Comparison of ENCODE assay signal across 14 cellular contexts in the genomic region with DNA sequence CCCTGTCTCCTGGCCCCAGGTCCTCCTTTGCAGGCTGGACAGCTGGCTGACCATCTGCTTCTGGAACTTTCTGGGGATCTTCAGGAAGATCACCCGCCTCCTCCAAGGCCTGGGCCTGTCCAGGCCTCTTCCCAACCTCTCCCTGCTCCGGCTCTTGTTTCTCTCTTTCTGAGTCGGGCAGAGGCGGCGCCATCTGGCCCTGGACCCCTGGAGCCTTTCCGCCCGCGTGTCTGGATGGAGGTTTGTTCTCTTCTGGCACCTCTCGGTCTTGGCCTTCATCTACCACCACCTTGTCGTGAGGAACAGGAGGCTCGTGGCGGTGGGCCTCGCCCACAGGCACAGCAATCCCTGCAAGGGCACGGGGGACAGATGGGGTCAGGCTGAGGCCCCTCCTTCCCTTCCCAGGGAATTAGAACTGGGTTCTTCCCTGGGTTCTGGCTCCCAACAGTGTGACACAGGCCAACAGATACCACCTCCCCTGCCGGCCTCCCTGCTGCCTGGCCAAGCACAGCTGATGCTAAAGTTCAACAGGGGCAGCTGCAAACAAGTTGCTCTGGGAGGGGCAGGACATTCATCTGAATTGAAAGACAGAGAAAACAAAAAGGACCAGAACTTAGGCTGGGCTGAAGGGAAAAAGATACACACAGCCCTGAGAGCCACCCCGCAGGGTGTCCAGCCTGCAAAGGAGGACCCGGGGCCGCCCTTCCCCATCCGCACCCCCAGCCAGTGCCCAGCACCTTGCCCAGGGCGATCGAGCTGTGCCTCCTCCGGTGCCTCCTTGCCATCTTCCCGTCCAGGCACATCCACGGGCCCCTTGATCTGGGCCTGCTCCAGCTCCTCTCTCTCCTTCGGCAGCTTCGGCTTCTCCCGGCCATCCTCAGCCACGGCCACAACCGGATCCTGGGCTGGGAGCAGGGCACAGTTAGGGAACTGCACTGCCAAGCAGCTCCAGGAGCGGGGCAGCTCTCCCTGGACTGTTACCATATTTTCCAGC. TPM values are rescaled to one million over a fixed set of nuclear protein-coding genes. Genes with fewer than 3 reads are reported as not detected.
DNase-seq lines count a peak whose midpoint lies in the region; ATAC-seq and TF ChIP-seq lines count a peak whose summit lies in the region.
"Had no signal": no experiment of that assay in that cellular context is flagged by ENCODE, and none has a peak within 500 bp of the region (broad histone marks: within the 10 kb centered on the region; RNA-seq: fewer than 3 reads in every experiment).

No MANE protein-coding gene starts in this region.

- no peaks in the 10 kb centered on the region for H3K4me1 ChIP-seq in mammary epithelial cell (ENCODE audit: insufficient read depth, low read length)

- intact Hi-C loops in mammary epithelial cell (cut with micrococcal nuclease), result loop anchor here (1.0 to 5.0 kb wide), 5 partner anchors 40 to 349 kb away; no protein-coding TSS in a partner anchor

- no peak overlapping the region for H3K4me2 ChIP-seq in mammary epithelial cell (ENCODE audit: insufficient read depth, low read depth, low read length)

- H3K4me1 Mint-ChIP-seq in activated T-cell treated with anti-CD3 and anti-CD28 coated beads, Interleukin-2, amount 50 U/mL, for 72 hours (ENCODE audit: low read depth), result peaks cover 8% of the 10 kb centered on the region
- peaks cover 5% of the 10 kb centered on the region for H3K4me1 Mint-ChIP-seq in progenitor cell of endocrine pancreas (ENCODE audit: low read depth)

- H3K9ac ChIP-seq in mammary epithelial cell (ENCODE audit: insufficient read depth, low read length), result no peak overlapping the region
- H3K9ac ChIP-seq: GM23248 had no signal

- ATAC-seq in activated T-cell treated with anti-CD3 and anti-CD28 coated beads, Interleukin-2, amount 50 U/mL, for 72 hours (replicated peaks in 1 of 2), result peak in 1 of 2 donors; percentile 9
- no peak for ATAC-seq in HG02798 (IDR thresholded peaks at IDR 0.05; ENCODE audit: poor library complexity, unreplicated experiment)

- H3K27me3 Mint-ChIP-seq in activated T-cell treated with anti-CD3 and anti-CD28 coated beads, Interleukin-2, amount 50 U/mL, for 72 hours (ENCODE audit: low read depth), result no peaks in the 10 kb centered on the region
- no peaks in the 10 kb centered on the region for H3K27me3 Mint-ChIP-seq in progenitor cell of endocrine pancreas
- H3K27me3 Mint-ChIP-seq: activated B cell treated with CpG ODN at 0.5 μM for 24 hours; activated T-helper 17 cell treated with anti-CD3 and anti-CD28 coated beads, Interleukin-2, amount 50 U/mL, for 72 hours had no signal

- no peaks in the 10 kb centered on the region for H3K9me3 ChIP-seq in mammary epithelial cell (replicated peaks; ENCODE audit: insufficient read depth, low read length)
- H3K9me3 ChIP-seq: psoas muscle, thoracic aorta had no signal

- H4K20me1 ChIP-seq in mammary epithelial cell (ENCODE audit: insufficient read depth, low read length), result no peaks in the 10 kb centered on the region

- TF ChIP-seq CTCF in mammary epithelial cell (conservative IDR thresholded peaks at IDR 0.05 in 1 of 2, IDR thresholded peaks at IDR 0.05 in 1 of 2; ENCODE audit: extremely low read depth in 1 of 2, insufficient read depth in 1 of 2, low read depth in 1 of 2, low read length in 2 of 2) (no peak), progenitor cell of endocrine pancreas (IDR thresholded peaks at IDR 0.05; ENCODE audit: unreplicated experiment) (no peak), GM13977 (IDR thresholded peaks at IDR 0.05; ENCODE audit: extremely low read depth, insufficient read depth, missing control alignments) (no peak)

- peaks cover 5 to 6% of the 10 kb centered on the region in 2 donors for H3K36me3 Mint-ChIP-seq in activated T-cell treated with anti-CD3 and anti-CD28 coated beads, Interleukin-2, amount 50 U/mL, for 72 hours (ENCODE audit: insufficient read depth in 2 of 2)
- peaks cover 9% of the 10 kb centered on the region for H3K36me3 Mint-ChIP-seq in progenitor cell of endocrine pancreas (ENCODE audit: insufficient read depth)

- in situ Hi-C loops in mammary epithelial cell (cut with MboI; ENCODE audit: low sequenced_read_pairs in 2 of 2), result no loop called here
- in situ Hi-C loops in GM13977 (cut with MboI; ENCODE audit: low pct_unique_long_range_greater_than_20kb, low sequenced_read_pairs, unreplicated experiment), result no loop called here

- H3K4me3 Mint-ChIP-seq in activated T-cell treated with anti-CD3 and anti-CD28 coated beads, Interleukin-2, amount 50 U/mL, for 72 hours, result no peak overlapping the region
- no peak overlapping the region for H3K4me3 Mint-ChIP-seq in progenitor cell of endocrine pancreas (ENCODE audit: low read depth)
- H3K4me3 Mint-ChIP-seq: activated B cell treated with CpG ODN at 0.5 μM for 24 hours; activated T-helper 17 cell treated with anti-CD3 and anti-CD28 coated beads, Interleukin-2, amount 50 U/mL, for 72 hours had no signal

- H3K36me3 ChIP-seq in mammary epithelial cell (ENCODE audit: insufficient read depth, low read length), result no peaks in the 10 kb centered on the region

- H3K79me2 ChIP-seq in mammary epithelial cell (ENCODE audit: insufficient read depth, low read length), result peaks cover 6% of the 10 kb centered on the region

- H3K27ac Mint-ChIP-seq in activated T-cell treated with anti-CD3 and anti-CD28 coated beads, Interleukin-2, amount 50 U/mL, for 72 hours, result peak overlapping the region; percentile 55
- peak overlapping the region; percentile 6 for H3K27ac Mint-ChIP-seq in progenitor cell of endocrine pancreas
- H3K27ac Mint-ChIP-seq: activated B cell treated with CpG ODN at 0.5 μM for 24 hours; activated T-helper 17 cell treated with anti-CD3 and anti-CD28 coated beads, Interleukin-2, amount 50 U/mL, for 72 hours had no signal

- dilution Hi-C loops in mammary epithelial cell (cut with HindIII; ENCODE audit: low sequenced_read_pairs), result no loop called here

- no peak for DNase-seq in activated T-cell treated with anti-CD3 and anti-CD28 coated beads, Interleukin-2, amount 50 U/mL, for 72 hours
- DNase-seq in activated T-cell treated with anti-CD3 and anti-CD28 coated beads, Interleukin-2, amount 50 U/mL, for 1 hour, result no peak
- DNase-seq in NCI-H1694 treated with DMSO at 0.1 percent for 48 hours (lab: John Stamatoyannopoulos, UW) (peak; percentile 43), mammary epithelial cell (no peak), progenitor cell of endocrine pancreas (ENCODE audit: low spot score, unreplicated experiment) (no peak), GM13977 (ENCODE audit: low spot score) (no peak), NOMO-1 treated with dmso at 0.1 percent for 144 hours (lab: John Stamatoyannopoulos, UW; ENCODE audit: unreplicated experiment) (no peak)
- DNase-seq: foreskin melanocyte had no signal

- BruUV-seq in mammary epithelial cell (replicated peaks; lab: Mats Ljungman, UMichigan), result TSS peak; percentile 43

- WGBS in mammary epithelial cell (ENCODE audit: low coverage, missing lambda C conversion rate), result 66% methylated on average over 24 of the region's 30 CpGs

- no peaks in the 10 kb centered on the region for H3K27me3 ChIP-seq in mammary epithelial cell (ENCODE audit: insufficient read depth, low read length)

- H3K9me3 Mint-ChIP-seq in activated T-cell treated with anti-CD3 and anti-CD28 coated beads, Interleukin-2, amount 50 U/mL, for 72 hours, result no peaks in the 10 kb centered on the region
- H3K9me3 Mint-ChIP-seq in progenitor cell of endocrine pancreas (ENCODE audit: low read depth), result no peaks in the 10 kb centered on the region
- H3K9me3 Mint-ChIP-seq: activated B cell treated with CpG ODN at 0.5 μM for 24 hours; activated T-helper 17 cell treated with anti-CD3 and anti-CD28 coated beads, Interleukin-2, amount 50 U/mL, for 72 hours had no signal

- no peak overlapping the region for H3K4me3 ChIP-seq in mammary epithelial cell (replicated peaks in 1 of 3; ENCODE audit: insufficient read depth in 1 of 3, low read depth in 2 of 3, low read length in 3 of 3)
- H3K4me3 ChIP-seq: GM23248, psoas muscle, thoracic aorta had no signal

- CTCF ChIA-PET in mammary epithelial cell (lab: Charles Lee; ENCODE audit: low non-redundant PET), result no interaction called here

- H2AFZ ChIP-seq in mammary epithelial cell (ENCODE audit: low read depth, low read length), result no peak overlapping the region
- H2AFZ ChIP-seq: GM23248 had no signal

- no peak overlapping the region for H3K27ac ChIP-seq in mammary epithelial cell (ENCODE audit: insufficient read depth, low read depth, low read length)
- H3K27ac ChIP-seq: GM23248, psoas muscle, thoracic aorta had no signal

RNA-seq across cellular contexts. Expression of gene NDUFAF8, which starts 13.5 kb away (rescaled TPM):
- 10 to 100 TPM; 37.4 to 48.8 TPM for total RNA-seq in activated T-cell treated with anti-CD3 and anti-CD28 coated beads, Interleukin-2, amount 50 U/mL, for 72 hours
- total RNA-seq in mammary epithelial cell (10 to 100 TPM; 14.7 to 98.1 TPM), progenitor cell of endocrine pancreas (39.7 and 43.6 TPM in 2 replicates)
- 112 TPM for polyA plus RNA-seq in mammary epithelial cell
- polyA minus RNA-seq in mammary epithelial cell, result 69.0 TPM

RNA-seq across cellular contexts. Expression of gene TEPSIN, which starts 13.8 kb away (rescaled TPM):
- total RNA-seq in activated T-cell treated with anti-CD3 and anti-CD28 coated beads, Interleukin-2, amount 50 U/mL, for 72 hours, result 10 to 100 TPM; 39.1 to 55.0 TPM
- total RNA-seq in mammary epithelial cell, result 10 to 100 TPM; 15.7 to 25.7 TPM
- polyA plus RNA-seq in mammary epithelial cell, result 10.3 TPM
- 3.9 TPM for polyA minus RNA-seq in mammary epithelial cell
- total RNA-seq in progenitor cell of endocrine pancreas, result 57.4 and 63.2 TPM in 2 replicates

RNA-seq across cellular contexts. Expression of gene CEP131, which starts 29.9 kb away (rescaled TPM):
- total RNA-seq in activated T-cell treated with anti-CD3 and anti-CD28 coated beads, Interleukin-2, amount 50 U/mL, for 72 hours, result 10 to 100 TPM in 1 of 2 donors, 1 to 10 TPM in 1; 8.1 to 11.4 TPM
- total RNA-seq in mammary epithelial cell (10 to 100 TPM in 1 of 2 donors, 1 to 10 TPM in 1; 8.7 to 13.1 TPM), progenitor cell of endocrine pancreas (33.2 and 35.0 TPM in 2 replicates)
- polyA plus RNA-seq in mammary epithelial cell, result 6.1 TPM
- polyA minus RNA-seq in mammary epithelial cell, result 1.5 TPM

RNA-seq across cellular contexts. Expression of gene SLC38A10, which starts 42.5 kb away (rescaled TPM):
- total RNA-seq in activated T-cell treated with anti-CD3 and anti-CD28 coated beads, Interleukin-2, amount 50 U/mL, for 72 hours, result 10 to 100 TPM; 49.8 to 63.6 TPM
- total RNA-seq in mammary epithelial cell, result 10 to 100 TPM; 36.5 to 71.7 TPM
- 30.5 TPM for polyA plus RNA-seq in mammary epithelial cell
- polyA minus RNA-seq in mammary epithelial cell, result 28.5 TPM
- 128 and 130 TPM in 2 replicates for total RNA-seq in progenitor cell of endocrine pancreas
